In the genomic region with DNA sequence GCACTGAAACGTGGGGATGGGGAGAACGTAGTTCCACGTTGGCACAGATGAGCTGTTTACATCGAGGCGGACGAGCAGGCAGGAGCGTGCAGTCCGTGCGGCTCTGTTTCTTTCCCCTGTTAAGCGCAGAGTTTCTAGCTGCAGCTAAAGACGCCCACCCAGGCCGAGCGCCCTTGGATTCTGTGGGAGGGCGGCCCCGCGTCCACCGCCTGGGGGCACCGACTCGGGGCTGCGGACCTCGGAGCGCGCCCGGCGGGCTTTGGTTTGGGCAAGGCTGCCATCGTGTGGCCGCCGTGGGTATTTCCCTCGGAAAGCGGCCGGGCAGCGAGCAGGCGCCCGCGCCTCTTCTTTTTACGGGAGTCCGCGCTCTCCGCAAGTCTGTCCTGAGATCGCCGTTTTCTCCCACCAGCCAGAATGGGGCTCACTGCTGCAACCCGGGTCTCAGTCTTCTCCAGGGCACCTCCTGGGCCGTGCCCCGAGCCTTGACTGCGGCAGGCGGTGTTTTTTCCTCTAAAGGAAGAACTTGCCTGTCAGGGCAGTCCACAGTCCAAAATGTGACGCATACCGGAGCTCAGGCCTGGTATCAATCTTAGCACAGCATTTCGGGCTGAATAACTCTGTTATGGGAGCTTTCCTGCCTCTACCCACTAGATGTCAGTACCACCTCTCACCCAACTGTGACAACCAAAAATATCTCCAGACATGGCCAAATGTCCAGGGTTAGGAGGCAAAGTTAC, we compare ENCODE assay signal across 8 cellular contexts.
DNase-seq lines count a peak whose midpoint lies in the region; TF ChIP-seq lines count a peak whose summit lies in the region.

No MANE protein-coding gene starts in this region.

- intact Hi-C loops in activated CD4-positive, alpha-beta T cell treated with anti-CD3 and anti-CD28 coated beads, Interleukin-2, amount 10 ng/mL, durations not matched to agents 24 days and 14 days (cut with micrococcal nuclease) = no loop called here
- intact Hi-C loops in lower leg skin (cut with DNase I; ENCODE audit: low total_unique reads) = no loop called here

- no peak overlapping the region for H3K27ac Mint-ChIP-seq in activated CD4-positive, alpha-beta T cell treated with anti-CD3 and anti-CD28 coated beads, Interleukin-2, amount 10 ng/mL, durations not matched to agents 24 days and 14 days

- H3K4me3 Mint-ChIP-seq in activated CD4-positive, alpha-beta T cell treated with anti-CD3 and anti-CD28 coated beads, Interleukin-2, amount 10 ng/mL, durations not matched to agents 24 days and 14 days = peak overlapping the region; percentile 59

- DNase-seq in DMS 273 (lab: John Stamatoyannopoulos, UW; ENCODE audit: unreplicated experiment) (peak; percentile 60), DMS 273 treated with DMSO at 0.1 percent for 48 hours (lab: John Stamatoyannopoulos, UW) (no peak), HFF-Myc (ENCODE audit: extremely low read depth, low read depth) (peak; percentile 17), NAMALWA (ENCODE audit: low spot score) (peak; percentile 9), dermis microvascular lymphatic vessel endothelial cell (ENCODE audit: low read depth in 2 of 2) (peak; percentile 38 to 55), lower leg skin (ENCODE audit: low spot score in 2 of 2) (peak; percentile 45 to 95)
- DNase-seq in activated CD4-positive, alpha-beta T cell treated with anti-CD3 and anti-CD28 coated beads, Interleukin-2, amount 10 ng/mL, durations not matched to agents 24 days and 14 days = peak; percentile 91
- peak; percentile 14 to 60 (median 25) for DNase-seq in stimulated activated CD4-positive, alpha-beta T cell treated with anti-CD3 and anti-CD28 coated beads, TNF-alpha, amount 100 ng/mL, for 24 hours (ENCODE audit: low read depth in 3 of 3)

- H3K36me3 Mint-ChIP-seq in activated CD4-positive, alpha-beta T cell treated with anti-CD3 and anti-CD28 coated beads, Interleukin-2, amount 10 ng/mL, durations not matched to agents 24 days and 14 days (ENCODE audit: low read depth) = no peaks in the 10 kb centered on the region

- no peaks in the 10 kb centered on the region for H3K9me3 Mint-ChIP-seq in activated CD4-positive, alpha-beta T cell treated with anti-CD3 and anti-CD28 coated beads, Interleukin-2, amount 10 ng/mL, durations not matched to agents 24 days and 14 days

- 1 to 5% methylated on average over 29 to 39 of the region's 49 CpGs for WGBS in lower leg skin, 2 donors

- H3K4me3 ChIP-seq in HFF-Myc (replicated peaks; ENCODE audit: low read depth, low read length) (peak overlapping the region; percentile 28), lower leg skin (ENCODE audit: low read depth, poor library complexity, severe bottlenecking) (no peak overlapping the region)

- no peak for TF ChIP-seq POLR2A in lower leg skin (IDR thresholded peaks at IDR 0.05)

- peaks cover 21% of the 10 kb centered on the region for H3K27me3 Mint-ChIP-seq in activated CD4-positive, alpha-beta T cell treated with anti-CD3 and anti-CD28 coated beads, Interleukin-2, amount 10 ng/mL, durations not matched to agents 24 days and 14 days

- TF ChIP-seq CTCF in HFF-Myc (IDR thresholded peaks at IDR 0.05; ENCODE audit: low read depth, low read length, missing control alignments) = peak; percentile 58
- TF ChIP-seq CTCF in lower leg skin (IDR thresholded peaks at IDR 0.05) = peak in 1 of 3 donors; percentile 27

- H3K4me1 Mint-ChIP-seq in activated CD4-positive, alpha-beta T cell treated with anti-CD3 and anti-CD28 coated beads, Interleukin-2, amount 10 ng/mL, durations not matched to agents 24 days and 14 days = peaks cover 5% of the 10 kb centered on the region
